Comparison of ENCODE assay signal across 8 cellular contexts in genomic region chr19:12885749-12886706, GRCh38. TPM values are rescaled to one million over a fixed set of nuclear protein-coding genes. Genes with fewer than 3 reads are reported as not detected.
DNase-seq lines count a peak whose midpoint lies in the region; ATAC-seq and TF ChIP-seq lines count a peak whose summit lies in the region.

No MANE protein-coding gene starts in this region.

- H3K14ac ChIP-seq in trophoblast cell (ENCODE audit: low read length), result peak overlapping the region; percentile 55

- H3K4me1 Mint-ChIP-seq in endodermal cell, result peaks cover 8% of the 10 kb centered on the region

- H3K36me3 Mint-ChIP-seq in endodermal cell (ENCODE audit: low read depth), result no peaks in the 10 kb centered on the region

- no peak for DNase-seq in OCI-LY7 (ENCODE audit: low spot score)
- DNase-seq in endodermal cell, result peak; percentile 81
- DNase-seq in trophoblast cell, result no peak
- no peak for DNase-seq in NCI-H187 treated with DMSO at 0.1 percent for 48 hours (lab: John Stamatoyannopoulos, UW)
- DNase-seq in ACHN, result no peak
- no peak for DNase-seq in stimulated activated CD4-positive, alpha-beta T cell treated with anti-CD3 and anti-CD28 coated beads, Interleukin-2, amount 100 ng/mL, for 48 hours

- H3K4me2 ChIP-seq in OCI-LY7 (ENCODE audit: low read length) (peak overlapping the region; percentile 67), trophoblast cell (ENCODE audit: low read length) (peak overlapping the region; percentile 60)

- in situ Hi-C loops in ACHN (cut with HindIII; ENCODE audit: low pct_ligation_motif_present, low pct_unique_long_range_greater_than_20kb, low sequenced_read_pairs), result no loop called here

- 7 to 9% methylated on average over 3 to 51 of the region's 53 CpGs for WGBS in endodermal cell (ENCODE audit: insufficient coverage in 1 of 2, insufficient read length in 1 of 2), 2 experiments
- no CpG with 5 or more reads among the region's 53 CpGs for WGBS in trophoblast cell (ENCODE audit: extremely low coverage, insufficient coverage, insufficient read length)

- H2BK5ac ChIP-seq in trophoblast cell (ENCODE audit: low read depth, low read length, poor library complexity), result no peak overlapping the region

- H4K12ac ChIP-seq in trophoblast cell (ENCODE audit: low read depth, low read length), result peak overlapping the region; percentile 44

- peak overlapping the region; percentile 56 for H3K18ac ChIP-seq in trophoblast cell (ENCODE audit: low read length)

- no peak overlapping the region for H4K91ac ChIP-seq in trophoblast cell (ENCODE audit: low read depth, low read length)

- no peaks in the 10 kb centered on the region for H4K20me1 ChIP-seq in OCI-LY7 (ENCODE audit: insufficient read depth, low read length)

- POLR2A ChIA-PET in OCI-LY7 (lab: Charles Lee), result no interaction called here

- peaks cover 26% of the 10 kb centered on the region for H3K9me3 Mint-ChIP-seq in endodermal cell

- H3K27ac ChIP-seq in OCI-LY7 (ENCODE audit: low read depth, low read length, poor library complexity, severe bottlenecking), result no peak overlapping the region
- H3K27ac ChIP-seq in endodermal cell (ENCODE audit: low read depth, low read length), result no peak overlapping the region
- no peak overlapping the region for H3K27ac ChIP-seq in trophoblast cell (ENCODE audit: low read depth, low read length)

- no peaks in the 10 kb centered on the region for H3K79me2 ChIP-seq in OCI-LY7 (ENCODE audit: insufficient read depth, low read depth, low read length)
- peaks cover 2% of the 10 kb centered on the region for H3K79me2 ChIP-seq in trophoblast cell (ENCODE audit: control insufficient read depth, insufficient read depth, low read length, poor library complexity)

- H3K9me3 ChIP-seq in ES-I3 (ENCODE audit: control insufficient read depth, insufficient read depth, low read length), result peaks cover 4% of the 10 kb centered on the region; the same call in 1 of the 2 replicates
- H3K9me3 ChIP-seq in OCI-LY7 (ENCODE audit: low read length), result peaks cover 11% of the 10 kb centered on the region
- peaks cover 18% of the 10 kb centered on the region for H3K9me3 ChIP-seq in endodermal cell (ENCODE audit: control insufficient read depth, low read length)
- peaks cover 19% of the 10 kb centered on the region for H3K9me3 ChIP-seq in trophoblast cell (ENCODE audit: insufficient read depth, low read depth, low read length)

- TF ChIP-seq CTCF in OCI-LY7 (conservative IDR thresholded peaks at IDR 0.05; ENCODE audit: low read length), result peak; percentile 24; the same call in 1 of the 2 replicates
- peak; percentile 14 for TF ChIP-seq CTCF in endodermal cell (conservative IDR thresholded peaks at IDR 0.05)

- ATAC-seq in GM21447 (IDR thresholded peaks at IDR 0.05; ENCODE audit: unreplicated experiment), result no peak

- peak overlapping the region; percentile 61 for H2AK5ac ChIP-seq in trophoblast cell (ENCODE audit: low read length)

- peak overlapping the region; percentile 70 for H3K9ac ChIP-seq in ES-I3 (ENCODE audit: low read depth, low read length)
- H3K9ac ChIP-seq in endodermal cell (ENCODE audit: extremely low read depth, low read length, poor library complexity, severe bottlenecking), result peak overlapping the region; percentile 20
- H3K9ac ChIP-seq in trophoblast cell (ENCODE audit: low read length), result no peak overlapping the region

- H3K36me3 ChIP-seq in ES-I3 (ENCODE audit: insufficient read depth, low read length), result no peaks in the 10 kb centered on the region
- H3K36me3 ChIP-seq in OCI-LY7 (ENCODE audit: insufficient read depth, low read length), result no peaks in the 10 kb centered on the region
- H3K36me3 ChIP-seq in endodermal cell (ENCODE audit: control insufficient read depth, insufficient read depth, low read length), result no peaks in the 10 kb centered on the region
- H3K36me3 ChIP-seq in trophoblast cell (ENCODE audit: control insufficient read depth in 1 of 2, insufficient read depth in 2 of 2, low read length in 2 of 2), result no peaks in the 10 kb centered on the region

- peaks cover 38% of the 10 kb centered on the region for H3K27me3 Mint-ChIP-seq in endodermal cell (ENCODE audit: insufficient read depth)

- intact Hi-C loops in OCI-LY7 (cut with micrococcal nuclease; ENCODE audit: unreplicated experiment), result loop anchor here (1.0 kb wide), 1 partner anchor 79 kb away; no protein-coding TSS in a partner anchor

- peak overlapping the region; percentile 47; the same call in 1 of the 2 replicates for H2AFZ ChIP-seq in OCI-LY7 (ENCODE audit: low read length)
- peak overlapping the region; percentile 79 for H2AFZ ChIP-seq in trophoblast cell (ENCODE audit: insufficient read depth, low read length, poor library complexity)

- no peak overlapping the region for H3K4ac ChIP-seq in trophoblast cell (ENCODE audit: low read depth, low read length)

- H3K9me2 ChIP-seq in OCI-LY7 (ENCODE audit: insufficient read depth, low read length), result no peaks in the 10 kb centered on the region

- peak overlapping the region; percentile 58 for H3K4me3 ChIP-seq in OCI-LY7 (ENCODE audit: low read depth, low read length, poor library complexity, severe bottlenecking)
- peak overlapping the region; percentile 77 for H3K4me3 ChIP-seq in endodermal cell (ENCODE audit: low read length)
- H3K4me3 ChIP-seq in trophoblast cell (ENCODE audit: low read depth, low read length), result no peak overlapping the region

- H3K27me3 ChIP-seq in endodermal cell (ENCODE audit: control insufficient read depth, insufficient read depth, low read length, poor library complexity, severe bottlenecking) (peaks cover 37% of the 10 kb centered on the region), trophoblast cell (ENCODE audit: insufficient read depth, low read length) (peaks cover 10% of the 10 kb centered on the region)

- H3K27ac Mint-ChIP-seq in endodermal cell, result peak overlapping the region; percentile 26

- no TSS peak for BruUV-seq in OCI-LY7 (replicated peaks; lab: Mats Ljungman, UMichigan)

- H4K8ac ChIP-seq in trophoblast cell (ENCODE audit: low read depth, low read length), result peak overlapping the region; percentile 66

- CTCF ChIA-PET in OCI-LY7 (lab: Charles Lee; ENCODE audit: unreplicated experiment), result no interaction called here

- H3K4me3 Mint-ChIP-seq in endodermal cell, result peak overlapping the region; percentile 71

- no peaks in the 10 kb centered on the region for H3K4me1 ChIP-seq in ES-I3 (ENCODE audit: insufficient read depth, low read length)
- peaks cover 24% of the 10 kb centered on the region for H3K4me1 ChIP-seq in OCI-LY7 (ENCODE audit: insufficient read depth, low read length, poor library complexity, severe bottlenecking)
- H3K4me1 ChIP-seq in endodermal cell (ENCODE audit: control insufficient read depth, insufficient read depth, low read length), result no peaks in the 10 kb centered on the region
- peaks cover 7 to 9% of the 10 kb centered on the region in 2 experiments for H3K4me1 ChIP-seq in trophoblast cell (ENCODE audit: control insufficient read depth in 1 of 2, insufficient read depth in 2 of 2, low read length in 2 of 2)

- H3K79me1 ChIP-seq in trophoblast cell (ENCODE audit: low read length), result peaks cover 2% of the 10 kb centered on the region

- no peak overlapping the region for H2BK12ac ChIP-seq in trophoblast cell (ENCODE audit: low read length)

- H3K23ac ChIP-seq in trophoblast cell (ENCODE audit: low read length), result no peak overlapping the region

- peak overlapping the region; percentile 43 for H2BK120ac ChIP-seq in trophoblast cell (ENCODE audit: insufficient read depth, low read length, poor library complexity)

RNA-seq across cellular contexts. Expression of gene KLF1, which starts 1.0 kb away (rescaled TPM):
- 0.16 and 0.28 TPM in 2 replicates for total RNA-seq in OCI-LY7 (2014; rRNA removed; shearing (Covaris generic))
- not detected in 2 replicates for total RNA-seq in OCI-LY7 (2022)
- total RNA-seq in endodermal cell, result 1 to 10 TPM in 1 of 2 donors, under 1 TPM in 1; 0.91 to 1.0 TPM
- polyA plus RNA-seq in endodermal cell (2013, experiment 1 of 2), result 0.14 TPM
- not detected for polyA plus RNA-seq in endodermal cell (2013, experiment 2 of 2)
- polyA plus RNA-seq in trophoblast cell (2013), result 0.04 TPM in 1 of 2 replicates, not detected in the other

RNA-seq across cellular contexts. Expression of gene DNASE2, which starts 4.8 kb away (rescaled TPM):
- 28.3 and 32.4 TPM in 2 replicates for total RNA-seq in OCI-LY7 (2014; rRNA removed; shearing (Covaris generic))
- total RNA-seq in OCI-LY7 (2022), result 32.8 and 33.7 TPM in 2 replicates
- 10 to 100 TPM; 20.8 to 32.3 TPM for total RNA-seq in endodermal cell
- 20.7 TPM for polyA plus RNA-seq in endodermal cell (2013, experiment 1 of 2)
- 17.0 TPM for polyA plus RNA-seq in endodermal cell (2013, experiment 2 of 2)
- 32.9 and 33.5 TPM in 2 replicates for polyA plus RNA-seq in trophoblast cell (2013)

RNA-seq across cellular contexts. Expression of gene GCDH, which starts 4.9 kb away (rescaled TPM):
- 31.5 and 40.7 TPM in 2 replicates for total RNA-seq in OCI-LY7 (2014; rRNA removed; shearing (Covaris generic))
- total RNA-seq in OCI-LY7 (2022), result 43.8 and 48.7 TPM in 2 replicates
- total RNA-seq in endodermal cell, result 10 to 100 TPM; 58.1 to 62.9 TPM
- polyA plus RNA-seq in endodermal cell (2013, experiment 1 of 2), result 30.6 TPM
- 25.9 TPM for polyA plus RNA-seq in endodermal cell (2013, experiment 2 of 2)
- 11.2 and 11.7 TPM in 2 replicates for polyA plus RNA-seq in trophoblast cell (2013)

RNA-seq across cellular contexts. Expression of gene SYCE2, which starts 33.1 kb away (rescaled TPM):
- 6.8 and 8.7 TPM in 2 replicates for total RNA-seq in OCI-LY7 (2014; rRNA removed; shearing (Covaris generic))
- total RNA-seq in OCI-LY7 (2022), result 13.8 and 14.5 TPM in 2 replicates
- 1 to 10 TPM; 2.4 to 3.9 TPM for total RNA-seq in endodermal cell
- polyA plus RNA-seq in endodermal cell (2013, experiment 1 of 2), result 3.6 TPM
- polyA plus RNA-seq in endodermal cell (2013, experiment 2 of 2), result 4.3 TPM
- 0.58 and 0.97 TPM in 2 replicates for polyA plus RNA-seq in trophoblast cell (2013)

RNA-seq across cellular contexts. Expression of gene FARSA, which starts 47.5 kb away (rescaled TPM):
- total RNA-seq in OCI-LY7 (2014; rRNA removed; shearing (Covaris generic)), result 96.1 and 135 TPM in 2 replicates
- total RNA-seq in OCI-LY7 (2022), result 90.7 and 117 TPM in 2 replicates
- 10 to 100 TPM; 65.1 to 70.8 TPM for total RNA-seq in endodermal cell
- 43.7 TPM for polyA plus RNA-seq in endodermal cell (2013, experiment 1 of 2)
- 40.0 TPM for polyA plus RNA-seq in endodermal cell (2013, experiment 2 of 2)
- polyA plus RNA-seq in trophoblast cell (2013), result 47.3 and 49.0 TPM in 2 replicates
